8 cellular contexts compared by ENCODE assay signal in the genomic region with DNA sequence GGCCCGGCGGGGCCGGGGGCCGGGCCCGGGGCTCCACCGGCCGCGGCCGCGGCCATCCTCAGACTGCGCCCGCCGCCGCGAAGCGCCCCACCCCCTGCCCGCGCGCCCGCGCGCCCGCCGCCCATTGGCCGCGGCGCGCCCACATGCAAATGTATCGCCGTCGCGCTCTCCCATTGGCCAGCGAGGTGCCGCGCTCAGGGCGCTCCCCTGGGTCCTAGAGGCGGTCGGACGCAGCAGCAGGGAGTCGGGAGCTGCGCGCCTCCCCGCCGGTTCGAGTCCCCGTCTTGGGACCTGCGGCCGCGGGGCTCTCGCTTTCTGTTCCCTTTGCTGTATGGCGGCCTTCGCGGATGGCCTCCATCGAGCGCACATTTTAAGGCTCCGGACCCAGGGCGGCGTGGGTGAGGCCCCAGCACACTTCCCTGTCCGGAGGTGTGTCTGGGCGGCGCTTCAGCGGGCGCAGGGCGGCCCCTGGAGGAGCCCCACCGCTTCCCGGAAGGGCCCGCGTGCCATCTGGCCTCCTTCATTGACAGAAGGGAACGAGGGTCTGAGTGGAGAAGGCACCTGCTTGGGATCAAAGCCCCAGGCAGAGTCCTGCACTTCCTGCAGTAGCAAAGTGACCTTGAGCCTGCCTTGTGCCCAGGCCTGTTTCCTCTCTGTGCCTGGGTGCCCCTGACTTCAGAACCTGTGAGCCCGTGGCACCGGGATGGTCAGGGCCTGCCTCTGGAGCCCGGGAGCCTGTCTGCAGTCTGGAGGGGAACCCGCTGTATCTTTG. TPM values are rescaled to one million over a fixed set of nuclear protein-coding genes. Genes with fewer than 3 reads are reported as not detected.
DNase-seq lines count a peak whose midpoint lies in the region; ATAC-seq, FAIRE-seq and TF ChIP-seq lines count a peak whose summit lies in the region.

A gene with protein sequence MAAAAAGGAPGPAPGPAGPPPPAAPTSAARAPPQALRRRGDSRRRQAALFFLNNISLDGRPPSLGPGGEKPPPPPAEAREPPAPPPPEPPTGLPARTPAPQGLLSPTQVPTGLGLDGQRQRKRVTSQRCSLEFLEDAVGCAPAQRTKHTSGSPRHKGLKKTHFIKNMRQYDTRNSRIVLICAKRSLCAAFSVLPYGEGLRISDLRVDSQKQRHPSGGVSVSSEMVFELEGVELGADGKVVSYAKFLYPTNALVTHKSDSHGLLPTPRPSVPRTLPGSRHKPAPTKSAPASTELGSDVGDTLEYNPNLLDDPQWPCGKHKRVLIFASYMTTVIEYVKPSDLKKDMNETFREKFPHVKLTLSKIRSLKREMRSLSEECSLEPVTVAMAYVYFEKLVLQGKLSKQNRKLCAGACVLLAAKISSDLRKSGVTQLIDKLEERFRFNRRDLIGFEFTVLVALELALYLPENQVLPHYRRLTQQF (minus strand): TSS at position 65 of the 772 bp plus-strand sequence. CDS start 9 bp downstream, at position 56.

- H2BK5ac ChIP-seq in H1 (ENCODE audit: low read depth, low read length) = peak within 1 kb of the TSS; percentile 52; the same call in 1 of the 2 replicates

- H3K27ac ChIP-seq in H1 (ENCODE audit: low read depth, low read length) = no peak within 1 kb of the TSS

- CTCF ChIA-PET in H1 (lab: Charles Lee; ENCODE audit: partially characterized antibody) = interaction anchor here (1.2 kb wide), 1 partner anchor 14 kb away, joined by 4 read pairs; no protein-coding TSS in a partner anchor

- TF ChIP-seq EP300 in H1 (IDR thresholded peaks at IDR 0.05; ENCODE audit: borderline replicate concordance in 1 of 2, low read depth in 2 of 2, low read length in 2 of 2) = no peak

- H3K23me2 ChIP-seq in H1 (ENCODE audit: low read depth, low read length) = no peaks in the 10 kb centered on the region; the same call in 1 of the 2 replicates

- H2BK120ac ChIP-seq in H1 (replicated peaks; ENCODE audit: low read depth, low read length) = no peak within 1 kb of the TSS

- H3K4me2 ChIP-seq in H1 (ENCODE audit: insufficient read depth in 1 of 2, low read depth in 2 of 2, low read length in 2 of 2) = peak within 1 kb of the TSS; percentile 38 to 90

- no peak for TF ChIP-seq POLR2A in H1 (IDR thresholded peaks at IDR 0.05; ENCODE audit: control extremely low read depth in 1 of 2, low read depth in 2 of 2, low read length in 2 of 2)

- H3K9ac ChIP-seq in H1 (replicated peaks in 1 of 4; ENCODE audit: extremely low read depth in 1 of 4, low read depth in 3 of 4, low read length in 3 of 4) = peak within 1 kb of the TSS in 3 of 4 experiments; percentile 29 to 69 (median 40); a peak in 5 of 7 replicates

- no peak for TF ChIP-seq CTCF in H1 (IDR thresholded peaks at IDR 0.05; ENCODE audit: control extremely low read depth in 1 of 3, insufficient read depth in 1 of 3, low read depth in 1 of 3, low read length in 3 of 3)

- H3K9me3 ChIP-seq in H1 (ENCODE audit: insufficient read depth in 2 of 2, low read depth in 1 of 2, low read length in 1 of 2) = no peaks in the 10 kb centered on the region

- H3K18ac ChIP-seq in H1 (ENCODE audit: extremely low read depth, low read length) = no peak within 1 kb of the TSS; the same call in 1 of the 2 replicates

- no peak within 1 kb of the TSS for H3K23ac ChIP-seq in H1 (ENCODE audit: insufficient read length)

- H4K91ac ChIP-seq in H1 (replicated peaks; ENCODE audit: insufficient read length, low read length) = peak within 1 kb of the TSS; percentile 89

- peak within 1 kb of the TSS; percentile 2; the same call in 1 of the 2 replicates for H2BK12ac ChIP-seq in H1 (ENCODE audit: low read depth, low read length)

- no peak for TF ChIP-seq RAD21 in H1 (IDR thresholded peaks at IDR 0.05 in 1 of 2, conservative IDR thresholded peaks at IDR 0.05 in 1 of 2; ENCODE audit: low read depth in 2 of 2, low read length in 2 of 2)

- peaks cover 0 to 20% of the 10 kb centered on the region in 2 experiments for H4K20me1 ChIP-seq in H1 (replicated peaks in 1 of 2; ENCODE audit: control insufficient read depth in 1 of 2, insufficient read depth in 2 of 2, low read length in 2 of 2)

- H3K4ac ChIP-seq in H1 (replicated peaks; ENCODE audit: insufficient read length, low read depth, low read length) = no peak within 1 kb of the TSS

- ATAC-seq in GM21367 (IDR thresholded peaks at IDR 0.05; ENCODE audit: unreplicated experiment) = peak; percentile 67

- no peak within 1 kb of the TSS; the same call in 1 of the 2 replicates for H2AFZ ChIP-seq in H1 (ENCODE audit: low read length)

- peak within 1 kb of the TSS; percentile 60 for H4K8ac ChIP-seq in H1 (ENCODE audit: extremely low read depth, insufficient read depth, low read length)

- H4K5ac ChIP-seq in H1 (ENCODE audit: insufficient read length, low read depth, low read length) = peak within 1 kb of the TSS; percentile 4

- H3K14ac ChIP-seq in H1 (ENCODE audit: insufficient read length) = no peak within 1 kb of the TSS

- POLR2A ChIA-PET in H1 (lab: Charles Lee; ENCODE audit: partially characterized antibody) = interaction anchor here (0.6 to 0.7 kb wide), 5 partner anchors 16 to 812 kb away, joined by 3 read pairs; no protein-coding TSS in a partner anchor

- H3K36me3 ChIP-seq in H1 (ENCODE audit: control insufficient read depth in 2 of 4, insufficient read depth in 4 of 4, low read length in 3 of 4) = no peaks in the 10 kb centered on the region

- in situ Hi-C loops in Caki2 (cut with HindIII; ENCODE audit: low pct_unique_long_range_greater_than_20kb, low sequenced_read_pairs) = no loop called here

- no peak within 1 kb of the TSS for H2AK5ac ChIP-seq in H1 (ENCODE audit: low read depth, low read length)

- DNase-seq in Caki2 (ENCODE audit: low read depth) = peak; percentile 87
- peak; percentile 88 for DNase-seq in HT1080 (ENCODE audit: low read depth)
- peak; percentile 89 for DNase-seq in NOMO-1 treated with DMSO at 0.1 percent for 48 hours (lab: John Stamatoyannopoulos, UW; ENCODE audit: unreplicated experiment)
- DNase-seq in activated CD8-positive, alpha-beta memory T cell treated with anti-CD3 and anti-CD28 coated beads for 48 hours (ENCODE audit: low read depth in 2 of 3, low spot score in 2 of 3) = peak; percentile 58 to 88 (median 79)
- DNase-seq in H1 (ENCODE audit: low read depth in 1 of 2, low spot score in 2 of 2) = peak; percentile 61 to 91
- DNase-seq in mesenteric fat pad (ENCODE audit: low spot score) = peak; percentile 97
- DNase-seq in stimulated activated CD8-positive, alpha-beta memory T cell treated with anti-CD3 and anti-CD28 coated beads, Interleukin-12 subunit alpha, Interleukin-12 subunit beta, amount 100 ng/mL, for 4 hours (ENCODE audit: low read depth) = peak; percentile 83

- no peak for FAIRE-seq in H1 (lab: Jason Lieb, UNC)

- H2BK15ac ChIP-seq in H1 (ENCODE audit: low read length) = peak within 1 kb of the TSS; percentile 81; the same call in 1 of the 2 replicates

- peaks cover 0 to 26% (median 8%) of the 10 kb centered on the region in 4 experiments; a peak in 6 of 7 replicates for H3K4me1 ChIP-seq in H1 (replicated peaks in 1 of 4; ENCODE audit: control insufficient read depth in 3 of 4, insufficient read depth in 4 of 4, low read length in 3 of 4)

- H3K79me1 ChIP-seq in H1 (ENCODE audit: low read depth, low read length) = no peaks in the 10 kb centered on the region

- no peak within 1 kb of the TSS for H3K56ac ChIP-seq in H1 (replicated peaks; ENCODE audit: insufficient read length, low read depth, low read length)

- WGBS in H1 (ENCODE audit: extremely low coverage in 1 of 2, insufficient coverage in 1 of 2, insufficient read length in 1 of 2, insufficient replicate concordance in 2 of 2, low coverage in 1 of 2, low lambda C conversion rate in 2 of 2, missing lambda C conversion rate in 1 of 2), 2 experiments = 15% methylated on average over 48 of the region's 73 CpGs; no CpG with 5 or more reads in 1 of the 2 experiments

- peak within 1 kb of the TSS; percentile 99 for H2BK20ac ChIP-seq in H1 (ENCODE audit: low read length)

- no peaks in the 10 kb centered on the region; a peak in 1 of 4 replicates for H3K79me2 ChIP-seq in H1 (ENCODE audit: control insufficient read depth in 1 of 2, insufficient read depth in 2 of 2, low read length in 2 of 2)

- peaks cover 0 to 8% (median 1%) of the 10 kb centered on the region in 4 experiments; a peak in 2 of 7 replicates for H3K27me3 ChIP-seq in H1 (replicated peaks in 1 of 4; ENCODE audit: control insufficient read depth in 3 of 4, extremely low read depth in 1 of 4, insufficient read depth in 3 of 4, low read length in 3 of 4)

- H3K4me3 ChIP-seq in H1 (ENCODE audit: extremely low read depth in 1 of 4, insufficient read depth in 2 of 4, low read depth in 3 of 4, low read length in 4 of 4) = peak within 1 kb of the TSS; percentile 52 to 71 (median 58)

TF ChIP-seq in H1, 55 proteins besides CTCF, POLR2A, EP300 and RAD21 (continues in another document):
- TF ChIP-seq SP2 (IDR thresholded peaks at IDR 0.05; ENCODE audit: low read length) = no peak
- peak; percentile 83 for TF ChIP-seq TAF1 (IDR thresholded peaks at IDR 0.05; ENCODE audit: low read depth, low read length)
- TF ChIP-seq SIN3A (conservative IDR thresholded peaks at IDR 0.05 in 1 of 2, IDR thresholded peaks at IDR 0.05 in 1 of 2; ENCODE audit: low read depth in 1 of 2, low read length in 2 of 2) = peak; percentile 13 to 47; a peak in 1 of 4 replicates
- no peak for TF ChIP-seq CHD1 (IDR thresholded peaks at IDR 0.05; ENCODE audit: low read depth, low read length)
- TF ChIP-seq NRF1 (IDR thresholded peaks at IDR 0.05; ENCODE audit: low read depth, low read length) = no peak
- TF ChIP-seq ASH2L (IDR thresholded peaks at IDR 0.05; ENCODE audit: low read length) = no peak
- no peak for TF ChIP-seq JUN (IDR thresholded peaks at IDR 0.05; ENCODE audit: low read depth, low read length)
- no peak for TF ChIP-seq BCL11A (IDR thresholded peaks at IDR 0.05; ENCODE audit: low read depth in 2 of 2, low read length in 2 of 2)
- no peak for TF ChIP-seq MAFK (IDR thresholded peaks at IDR 0.05; ENCODE audit: low read depth, low read length)
- TF ChIP-seq FOSL1 (IDR thresholded peaks at IDR 0.05; ENCODE audit: insufficient read depth, low read depth, low read length) = peak; percentile 99

RNA-seq across cellular contexts. Expression of the gene that starts here (rescaled TPM):
- 3.3 and 5.9 TPM in 2 replicates for total RNA-seq in Caki2 (2014; rRNA removed; shearing (Covaris generic); ENCODE audit: low replicate concordance)
- total RNA-seq in HT1080 (2014; rRNA removed; shearing (Covaris generic)) = 2.9 and 3.3 TPM in 2 replicates
- 3.4 and 3.5 TPM in 2 replicates for polyA plus RNA-seq in HT1080 (2015; cell fraction: cytosol; rRNA removed)
- polyA plus RNA-seq in HT1080 (2015; cell fraction: nucleus; rRNA removed) = 1.3 and 1.7 TPM in 2 replicates
- total RNA-seq in H1 (2021; fragmentation: NEBNext Ultra II Directional; extraction: Animal tissue kit (Norgen Biotek cat#: 25700)) = 8.0 TPM in 2 replicates
- 8.8 and 10.5 TPM in 2 replicates for polyA plus RNA-seq in H1 (2011; rRNA removed)
- polyA plus RNA-seq in H1 (2011; cell fraction: cytosol; rRNA removed) = 6.5 TPM
- 9.7 TPM for polyA plus RNA-seq in H1 (2011; cell fraction: nucleus; rRNA removed)
- 8.2 to 10.9 TPM (median 9.6 TPM) in 4 replicates for polyA plus RNA-seq in H1 (2012, experiment 1 of 2)
- 7.4 TPM for polyA plus RNA-seq in H1 (2012, experiment 2 of 2)
- polyA plus RNA-seq in H1 (2013, experiment 1 of 2) = 5.3 TPM
- 5.6 TPM for polyA plus RNA-seq in H1 (2013, experiment 2 of 2)
- 5.2 and 5.7 TPM in 2 replicates for polyA minus RNA-seq in H1 (2011; rRNA and poly(A)+ RNA removed)
- 7.8 TPM for polyA minus RNA-seq in H1 (2011; cell fraction: cytosol; rRNA and poly(A)+ RNA removed)
- polyA minus RNA-seq in H1 (2011; cell fraction: nucleus; rRNA and poly(A)+ RNA removed) = 4.3 TPM
- 2.3 TPM for total RNA-seq in mesenteric fat pad
